33 cellular contexts compared by ENCODE assay signal in genomic region chr17:34301986-34302385, GRCh38. TPM values are rescaled to one million over a fixed set of nuclear protein-coding genes. Genes with fewer than 3 reads are reported as not detected.
"Had no signal": no experiment of that assay in that cellular context is flagged by ENCODE, and none has a peak within 500 bp of the region (broad histone marks: within the 10 kb centered on the region; RNA-seq: fewer than 3 reads in every experiment).

No MANE protein-coding gene starts in this region.

- H3K4me2 ChIP-seq: hepatocyte had no signal

- DNase-seq: activated CD4-positive, alpha-beta memory T cell treated with anti-CD3 and anti-CD28 coated beads, Interleukin-2, amount 10 ng/mL, durations not matched to agents 7 days and 5 days; activated CD4-positive, alpha-beta T cell treated with anti-CD3 and anti-CD28 coated beads, Interleukin-2, amount 10 ng/mL, durations not matched to agents 24 days and 14 days; activated naive CD8-positive, alpha-beta T cell treated with anti-CD3 and anti-CD28 coated beads, Interleukin-2, amount 50 U/mL, for 24 hours; activated T-cell treated with anti-CD3 and anti-CD28 coated beads, Interleukin-2, amount 50 U/mL, for 4 hours; dorsolateral prefrontal cortex; effector memory CD8-positive, alpha-beta T cell; erythroblast; kidney; left colon; midbrain; naive thymus-derived CD4-positive, alpha-beta T cell; pancreas; retina; small intestine; stimulated activated CD4-positive, alpha-beta T cell treated with anti-CD3 and anti-CD28 coated beads, Interleukin-4, amount 100 ng/mL, for 24 hours; T-helper 9 cell; uterus; WERI-Rb-1 had no signal

- H2AFZ ChIP-seq: hepatocyte had no signal

- H3K27me3 ChIP-seq: hepatocyte, pancreas, uterus had no signal

- H3K36me3 ChIP-seq: pancreas, prostate gland, thoracic aorta, uterus, WERI-Rb-1 had no signal

- H3K4me1 ChIP-seq: pancreas, prostate gland, uterus had no signal

- H3K9me3 ChIP-seq: pancreas, prostate gland, thoracic aorta, uterus had no signal

- ATAC-seq: activated CD4-positive, CD25-positive, alpha-beta regulatory T cell treated with anti-CD3 and anti-CD28 coated beads, Interleukin-2, amount 50 U/mL, for 24 hours; activated naive CD8-positive, alpha-beta T cell treated with anti-CD3 and anti-CD28 coated beads, Interleukin-2, amount 50 U/mL, for 24 hours; activated T-cell treated with anti-CD3 and anti-CD28 coated beads, Interleukin-2, amount 50 U/mL, for 4 hours; activated T-helper 17 cell treated with anti-CD3 and anti-CD28 coated beads, Interleukin-2, amount 50 U/mL, for 72 hours; effector memory CD8-positive, alpha-beta T cell; left colon; naive thymus-derived CD4-positive, alpha-beta T cell; pancreas; stimulated activated effector memory CD8-positive, alpha-beta T cell treated with anti-CD3 and anti-CD28 coated beads, Interleukin-12 subunit alpha, Interleukin-12 subunit beta, amount 100 ng/mL, for 72 hours had no signal

- FAIRE-seq: bronchial epithelial cell, colon, frontal cortex, kidney, pancreas, small intestine, TTC549 had no signal

- H3K4me3 ChIP-seq: dorsolateral prefrontal cortex, hepatocyte, pancreas, prostate gland, thoracic aorta, uterus had no signal

- H3K27ac ChIP-seq: dorsolateral prefrontal cortex, hepatocyte, pancreas, prostate gland, thoracic aorta, WERI-Rb-1 had no signal

RNA-seq across cellular contexts. Expression of gene CCL11, which starts 16.4 kb away (rescaled TPM):
- total RNA-seq: activated CD4-positive, alpha-beta memory T cell treated with anti-CD3 and anti-CD28 coated beads, Interleukin-2, amount 10 ng/mL, durations not matched to agents 7 days and 5 days; activated CD4-positive, alpha-beta T cell treated with anti-CD3 and anti-CD28 coated beads, Interleukin-2, amount 10 ng/mL, durations not matched to agents 24 days and 14 days; activated T-cell treated with anti-CD3 and anti-CD28 coated beads, Interleukin-2, amount 50 U/mL, for 4 hours; activated T-helper 17 cell treated with anti-CD3 and anti-CD28 coated beads, Interleukin-2, amount 50 U/mL, for 72 hours; bronchial epithelial cell; dorsolateral prefrontal cortex; fibroblast of lung; frontal cortex; hepatocyte; kidney; lower leg skin; naive thymus-derived CD4-positive, alpha-beta T cell; subcutaneous adipose tissue; T-helper 1 cell treated with Interleukin-12 subunit alpha and Interleukin-12 subunit beta and Interleukin-4 antibody, amounts not matched to agents 30 ng/mL and 1 ng/mL, for 36 hours; thoracic aorta had no signal
- polyA plus RNA-seq: naive thymus-derived CD4-positive, alpha-beta T cell; neural cell had no signal

RNA-seq across cellular contexts. Expression of gene CCL8, which starts 17.2 kb away (rescaled TPM):
- total RNA-seq: activated CD4-positive, alpha-beta memory T cell treated with anti-CD3 and anti-CD28 coated beads, Interleukin-2, amount 10 ng/mL, durations not matched to agents 7 days and 5 days; activated CD4-positive, alpha-beta T cell treated with anti-CD3 and anti-CD28 coated beads, Interleukin-2, amount 10 ng/mL, durations not matched to agents 24 days and 14 days; activated T-cell treated with anti-CD3 and anti-CD28 coated beads, Interleukin-2, amount 50 U/mL, for 4 hours; activated T-helper 17 cell treated with anti-CD3 and anti-CD28 coated beads, Interleukin-2, amount 50 U/mL, for 72 hours; bronchial epithelial cell; frontal cortex; hepatocyte; kidney; lower leg skin; naive thymus-derived CD4-positive, alpha-beta T cell; prostate gland; T-helper 1 cell treated with Interleukin-12 subunit alpha and Interleukin-12 subunit beta and Interleukin-4 antibody, amounts not matched to agents 30 ng/mL and 1 ng/mL, for 36 hours had no signal
- polyA plus RNA-seq: naive thymus-derived CD4-positive, alpha-beta T cell; neural cell had no signal

RNA-seq across cellular contexts. Expression of gene CCL7, which starts 32.0 kb away (rescaled TPM):
- total RNA-seq: activated CD4-positive, alpha-beta memory T cell treated with anti-CD3 and anti-CD28 coated beads, Interleukin-2, amount 10 ng/mL, durations not matched to agents 7 days and 5 days; activated CD4-positive, alpha-beta T cell treated with anti-CD3 and anti-CD28 coated beads, Interleukin-2, amount 10 ng/mL, durations not matched to agents 24 days and 14 days; activated T-cell treated with anti-CD3 and anti-CD28 coated beads, Interleukin-2, amount 50 U/mL, for 4 hours; activated T-helper 17 cell treated with anti-CD3 and anti-CD28 coated beads, Interleukin-2, amount 50 U/mL, for 72 hours; bronchial epithelial cell; frontal cortex; hepatocyte; kidney; left colon; lower leg skin; naive thymus-derived CD4-positive, alpha-beta T cell; pancreas; prostate gland; T-helper 1 cell treated with Interleukin-12 subunit alpha and Interleukin-12 subunit beta and Interleukin-4 antibody, amounts not matched to agents 30 ng/mL and 1 ng/mL, for 36 hours; uterus had no signal
- polyA plus RNA-seq: naive thymus-derived CD4-positive, alpha-beta T cell; neural cell; pancreas had no signal

RNA-seq across cellular contexts. Expression of gene CCL2, which starts 46.9 kb away (rescaled TPM):
- total RNA-seq: activated CD4-positive, alpha-beta memory T cell treated with anti-CD3 and anti-CD28 coated beads, Interleukin-2, amount 10 ng/mL, durations not matched to agents 7 days and 5 days; activated T-helper 17 cell treated with anti-CD3 and anti-CD28 coated beads, Interleukin-2, amount 50 U/mL, for 72 hours; bronchial epithelial cell had no signal
- polyA plus RNA-seq: naive thymus-derived CD4-positive, alpha-beta T cell had no signal

RNA-seq across cellular contexts. Expression of gene CCL13, which starts 54.3 kb away (rescaled TPM):
- total RNA-seq: activated CD4-positive, alpha-beta memory T cell treated with anti-CD3 and anti-CD28 coated beads, Interleukin-2, amount 10 ng/mL, durations not matched to agents 7 days and 5 days; activated CD4-positive, alpha-beta T cell treated with anti-CD3 and anti-CD28 coated beads, Interleukin-2, amount 10 ng/mL, durations not matched to agents 24 days and 14 days; activated T-cell treated with anti-CD3 and anti-CD28 coated beads, Interleukin-2, amount 50 U/mL, for 4 hours; activated T-helper 17 cell treated with anti-CD3 and anti-CD28 coated beads, Interleukin-2, amount 50 U/mL, for 72 hours; bronchial epithelial cell; dorsolateral prefrontal cortex; fibroblast of lung; hepatocyte; naive thymus-derived CD4-positive, alpha-beta T cell; prostate gland; T-helper 1 cell treated with Interleukin-12 subunit alpha and Interleukin-12 subunit beta and Interleukin-4 antibody, amounts not matched to agents 30 ng/mL and 1 ng/mL, for 36 hours had no signal
- polyA plus RNA-seq: hepatocyte; naive thymus-derived CD4-positive, alpha-beta T cell; neural cell had no signal
